ENCODE assay signal across 10 cellular contexts in genomic region chr5:34905564-34905963, GRCh38. TPM values are rescaled to one million over a fixed set of nuclear protein-coding genes. Genes with fewer than 3 reads are reported as not detected.
A peak's percentile ranks its signal among the peaks of the same experiment; 100 is the strongest.
DNase-seq lines count a peak whose midpoint lies in the region; ATAC-seq and TF ChIP-seq lines count a peak whose summit lies in the region.
"Had no signal": no experiment of that assay in that cellular context is flagged by ENCODE, and none has a peak within 500 bp of the region (broad histone marks: within the 10 kb centered on the region; RNA-seq: fewer than 3 reads in every experiment).

No MANE protein-coding gene starts in this region.

- no peak overlapping the region for H2BK12ac ChIP-seq in H9 (ENCODE audit: insufficient read length, low read depth, low read length)

- no peak overlapping the region for H2BK15ac ChIP-seq in H9 (ENCODE audit: low read depth, low read length)

- no peak for ATAC-seq in T-helper 17 cell
- no peak for ATAC-seq in HG03565 (IDR thresholded peaks at IDR 0.05; ENCODE audit: unreplicated experiment)
- ATAC-seq in GM19397 (IDR thresholded peaks at IDR 0.05; ENCODE audit: unreplicated experiment): no peak

- no peak for DNase-seq in AG09309 (ENCODE audit: low read depth)
- DNase-seq in H9: no peak
- DNase-seq in T-helper 17 cell: no peak
- peak; percentile 29 for DNase-seq in iPS-NIHi11 (ENCODE audit: low spot score)
- no peak for DNase-seq in DMS114 treated with DMSO at 0.1 percent for 48 hours (lab: John Stamatoyannopoulos, UW; ENCODE audit: unreplicated experiment)
- no peak for DNase-seq in activated effector memory CD4-positive, alpha-beta T cell treated with anti-CD3 and anti-CD28 coated beads, Interleukin-2, amount 50 U/mL, for 16 hours
- DNase-seq: activated CD8-positive, alpha-beta memory T cell treated with anti-CD3 and anti-CD28 coated beads for 24 hours had no signal

- H3K4me3 ChIP-seq in AG09309 (ENCODE audit: control insufficient read depth, low read depth, low read length): no peak overlapping the region
- H3K4me3 ChIP-seq: SJCRH30 had no signal

- no CpG with 5 or more reads among the region's 2 CpGs for WGBS in H9 (ENCODE audit: extremely low coverage, insufficient read length, low lambda C conversion rate)

- peaks cover 20 to 52% (median 43%) of the 10 kb centered on the region in 3 experiments; a peak in 6 of 7 replicates for H3K36me3 Mint-ChIP-seq in H9 (ENCODE audit: insufficient read depth in 1 of 3, low read depth in 3 of 3)
- peaks cover 3% of the 10 kb centered on the region for H3K36me3 Mint-ChIP-seq in T-helper 17 cell (ENCODE audit: low read depth)

- no peaks in the 10 kb centered on the region for H3K79me2 ChIP-seq in H9 (ENCODE audit: insufficient read depth, low read length)

- TF ChIP-seq CTCF in AG09309 (IDR thresholded peaks at IDR 0.05; ENCODE audit: control insufficient read depth, insufficient read depth, low read depth, low read length, missing control alignments) (peak; percentile 45), H9 (conservative IDR thresholded peaks at IDR 0.05) (peak; percentile 69)

- no peaks in the 10 kb centered on the region for H3K79me1 ChIP-seq in H9 (ENCODE audit: insufficient read depth, low read depth, low read length, poor library complexity, severe bottlenecking)

- no peak overlapping the region for H2BK5ac ChIP-seq in H9 (ENCODE audit: insufficient read length, low read length)

- H3K14ac ChIP-seq in H9 (ENCODE audit: insufficient read depth, low read length): no peak overlapping the region

- no peak overlapping the region for H3K23ac ChIP-seq in H9 (ENCODE audit: insufficient read length, low read depth, low read length)

- H3K56ac ChIP-seq in H9 (ENCODE audit: insufficient read length, low read depth, low read length): no peak overlapping the region

- no peak overlapping the region for H4K91ac ChIP-seq in H9 (ENCODE audit: insufficient read length, low read depth, low read length)

- no peak overlapping the region for H3K9ac ChIP-seq in H9 (ENCODE audit: extremely low read depth, insufficient read length, low read length)

- H3K4me1 ChIP-seq in H9 (ENCODE audit: insufficient read depth, low read length): no peaks in the 10 kb centered on the region
- H3K4me1 ChIP-seq: SJCRH30 had no signal

- no peak overlapping the region for H3K4ac ChIP-seq in H9 (ENCODE audit: low read depth, low read length)

- H3K27me3 Mint-ChIP-seq in H9 (ENCODE audit: low read depth): no peaks in the 10 kb centered on the region
- H3K27me3 Mint-ChIP-seq in T-helper 17 cell: no peaks in the 10 kb centered on the region

- no peak overlapping the region for H3K4me3 Mint-ChIP-seq in H9
- no peak overlapping the region for H3K4me3 Mint-ChIP-seq in T-helper 17 cell

- no peaks in the 10 kb centered on the region for H3K9me3 Mint-ChIP-seq in H9

- no peak overlapping the region for H4K8ac ChIP-seq in H9 (replicated peaks; ENCODE audit: insufficient read length, low read depth, low read length)

- H3K27ac ChIP-seq in H9 (ENCODE audit: insufficient read length, low read depth, low read length): no peak overlapping the region
- H3K27ac ChIP-seq: SJCRH30 had no signal

- H3K18ac ChIP-seq in H9 (ENCODE audit: insufficient read length, low read depth, low read length): no peak overlapping the region

- H2AFZ ChIP-seq in H9 (ENCODE audit: low read length): no peak overlapping the region

- no peak overlapping the region for H2BK20ac ChIP-seq in H9 (ENCODE audit: low read depth, low read length, poor library complexity, severe bottlenecking)

- H4K20me1 ChIP-seq in H9 (ENCODE audit: control insufficient read depth, insufficient read depth, insufficient read length): no peaks in the 10 kb centered on the region

- no peaks in the 10 kb centered on the region for H3K27me3 ChIP-seq in H9 (ENCODE audit: insufficient read depth, low read length)
- H3K27me3 ChIP-seq: SJCRH30 had no signal

- no peak overlapping the region for H3T11ph ChIP-seq in H9 (ENCODE audit: low read length)

- H3K4me2 ChIP-seq in H9 (ENCODE audit: insufficient read depth, insufficient read length, low read length): no peak overlapping the region

- no peaks in the 10 kb centered on the region for H3K4me1 Mint-ChIP-seq in H9
- H3K4me1 Mint-ChIP-seq in T-helper 17 cell: peaks cover 2% of the 10 kb centered on the region

- no peaks in the 10 kb centered on the region for H3K23me2 ChIP-seq in H9 (ENCODE audit: insufficient read length, low read depth, low read length, poor library complexity, severe bottlenecking)

- H3K9me3 ChIP-seq in H9 (ENCODE audit: control insufficient read depth, low read depth, low read length): no peaks in the 10 kb centered on the region
- H3K9me3 ChIP-seq in T-helper 17 cell (ENCODE audit: control insufficient read depth, low read length, poor library complexity, severe bottlenecking): no peaks in the 10 kb centered on the region
- H3K9me3 ChIP-seq: SJCRH30 had no signal

- no peak overlapping the region for H2BK120ac ChIP-seq in H9 (ENCODE audit: low read depth, low read length, poor library complexity, severe bottlenecking)

- no peak overlapping the region for H3K27ac Mint-ChIP-seq in H9
- peak overlapping the region; percentile 14 for H3K27ac Mint-ChIP-seq in T-helper 17 cell

- H4K5ac ChIP-seq in H9 (ENCODE audit: insufficient read length, low read depth, low read length): no peak overlapping the region

- H2AK5ac ChIP-seq in H9 (ENCODE audit: insufficient read length, low read length): no peak overlapping the region

RNA-seq across cellular contexts. Expression of gene RAD1, which starts 9.7 kb away (rescaled TPM):
- total RNA-seq in H9 (2021) (39.5 and 41.0 TPM in 2 replicates), T-helper 17 cell (10 to 100 TPM; 25.4 to 32.4 TPM)

RNA-seq across cellular contexts. Expression of gene BRIX1, which starts 9.9 kb away (rescaled TPM):
- total RNA-seq in H9 (2021): 72.2 and 77.0 TPM in 2 replicates
- total RNA-seq in T-helper 17 cell: 10 to 100 TPM; 20.6 to 24.4 TPM

RNA-seq across cellular contexts. Expression of gene DNAJC21, which starts 23.8 kb away (rescaled TPM):
- total RNA-seq in H9 (2021): 44.9 and 50.4 TPM in 2 replicates
- total RNA-seq in T-helper 17 cell: 10 to 100 TPM; 54.0 to 54.3 TPM
